Comparison of ENCODE assay signal across 29 cellular contexts in genomic region chr7:81415181-81415580, GRCh38.
A peak's percentile ranks its signal among the peaks of the same experiment; 100 is the strongest.
DNase-seq lines count a peak whose midpoint lies in the region; ATAC-seq, FAIRE-seq and TF ChIP-seq lines count a peak whose summit lies in the region.
"Had no signal": no experiment of that assay in that cellular context is flagged by ENCODE, and none has a peak within 500 bp of the region (broad histone marks: within the 10 kb centered on the region; RNA-seq: fewer than 3 reads in every experiment).

No MANE protein-coding gene starts in this region.

- ATAC-seq in GM21529 (IDR thresholded peaks at IDR 0.05; ENCODE audit: unreplicated experiment) = no peak
- ATAC-seq: A549; left ventricle myocardium superior; stimulated activated naive CD8-positive, alpha-beta T cell treated with anti-CD3 and anti-CD28 coated beads, Interleukin-15, Interleukin-2, amounts not matched to agents 100 U/mL and 50 U/mL, for 24 hours had no signal

- H3K36me3 Mint-ChIP-seq in Calu3 (ENCODE audit: insufficient read depth, unreplicated experiment) = no peaks in the 10 kb centered on the region
- H3K36me3 Mint-ChIP-seq: CD8-positive, alpha-beta memory T cell had no signal

- H3K27me3 ChIP-seq in bronchial epithelial cell (ENCODE audit: control insufficient read depth, insufficient read depth, low read length) = no peaks in the 10 kb centered on the region
- H3K27me3 ChIP-seq: SJCRH30 had no signal

- TF ChIP-seq CTCF in Calu3 (IDR thresholded peaks at IDR 0.05; ENCODE audit: unreplicated experiment) = no peak
- no peak for TF ChIP-seq CTCF in bronchial epithelial cell (IDR thresholded peaks at IDR 0.05; ENCODE audit: insufficient read depth, low read length, severe bottlenecking)

- H3K4me1 Mint-ChIP-seq in Calu3 (ENCODE audit: low read depth, unreplicated experiment) = peaks cover 55% of the 10 kb centered on the region
- H3K4me1 Mint-ChIP-seq: activated B cell treated with CpG ODN at 0.5 μM for 24 hours; B cell; CD8-positive, alpha-beta memory T cell; central memory CD8-positive, alpha-beta T cell; neural crest cell had no signal

- CTCF ChIA-PET in Calu3 (lab: Charles Lee) = no interaction called here

- BruUV-seq in Calu3 (replicated peaks; lab: Mats Ljungman, UMichigan) = no TSS peak

- intact Hi-C loops in Calu3 (cut with micrococcal nuclease; ENCODE audit: unreplicated experiment) = loop anchor here (10.0 kb wide), 1 partner anchor 260 kb away; no protein-coding TSS in a partner anchor

- DNase-seq in Calu3 = no peak
- DNase-seq in HS-27A (ENCODE audit: low read depth) = peak; percentile 43
- DNase-seq in bronchial epithelial cell (ENCODE audit: low read depth) = peak; percentile 38
- DNase-seq in lung microvascular endothelial cell (ENCODE audit: low read depth in 2 of 2) = peak; percentile 10 to 17
- DNase-seq in globus pallidus (ENCODE audit: low spot score) = no peak
- DNase-seq in cortex of kidney (lab: John Stamatoyannopoulos, UW) = no peak
- DNase-seq in NCI-H2227 treated with DMSO at 0.1 percent for 48 hours (lab: John Stamatoyannopoulos, UW) = no peak
- DNase-seq: activated B cell treated with CpG ODN at 0.5 μM for 24 hours; activated CD4-positive, alpha-beta T cell treated with anti-CD3 and anti-CD28 coated beads, Interleukin-2, amount 50 U/mL, for 4 hours; activated gamma-delta T cell treated with Interleukin-2 at 50 U/mL for 16 hours; activated T-cell treated with anti-CD3 and anti-CD28 coated beads, Interleukin-2, amount 50 U/mL, for 48 hours; CD8-positive, alpha-beta memory T cell; DMS153; islet precursor cell; left ventricle myocardium superior; NCI-H1048; NCI-H187 treated with DMSO at 0.1 percent for 48 hours; NCI-H2171; NCI-H510A; RPMI8226; SJCRH30; stimulated activated naive CD8-positive, alpha-beta T cell treated with anti-CD3 and anti-CD28 coated beads, Interleukin-15, Interleukin-2, amounts not matched to agents 100 U/mL and 50 U/mL, for 24 hours had no signal

- H3K4me3 ChIP-seq in bronchial epithelial cell (ENCODE audit: low read depth, low read length) = no peak overlapping the region
- H3K4me3 ChIP-seq: A549, HAP-1, SJCRH30, smooth muscle cell had no signal

- no peaks in the 10 kb centered on the region for H3K36me3 ChIP-seq in bronchial epithelial cell (ENCODE audit: control insufficient read depth, insufficient read depth, low read length)
- H3K36me3 ChIP-seq: HAP-1, SJCRH30 had no signal

- no peak for FAIRE-seq in bronchial epithelial cell (lab: Jason Lieb, UNC)

- no peak overlapping the region for H3K4me3 Mint-ChIP-seq in Calu3 (ENCODE audit: low read depth, unreplicated experiment)
- H3K4me3 Mint-ChIP-seq: activated B cell treated with CpG ODN at 0.5 μM for 24 hours; B cell; CD8-positive, alpha-beta memory T cell; central memory CD8-positive, alpha-beta T cell; neural crest cell had no signal

- no peaks in the 10 kb centered on the region for H3K27me3 Mint-ChIP-seq in Calu3 (ENCODE audit: unreplicated experiment)
- H3K27me3 Mint-ChIP-seq: activated B cell treated with CpG ODN at 0.5 μM for 24 hours; B cell; CD8-positive, alpha-beta memory T cell; central memory CD8-positive, alpha-beta T cell had no signal

- peak overlapping the region; percentile 61 for H3K27ac Mint-ChIP-seq in Calu3 (ENCODE audit: unreplicated experiment)
- H3K27ac Mint-ChIP-seq: activated B cell treated with CpG ODN at 0.5 μM for 24 hours; B cell; CD8-positive, alpha-beta memory T cell had no signal

- peaks cover 10% of the 10 kb centered on the region for H3K9me3 Mint-ChIP-seq in Calu3 (ENCODE audit: low read depth, unreplicated experiment)

Comparison
In these comparisons a context has a peak if more than half of its experiments do, and no peak if none do; other contexts are left out.
1. DNase-seq: peak in HS-27A (single experiment), bronchial epithelial cell (single experiment) and lung microvascular endothelial cell (2 of 2); none in Calu3 (single experiment), globus pallidus (single experiment), cortex of kidney (single experiment) and NCI-H2227 treated with DMSO at 0.1 percent for 48 hours (single experiment).